ENCODE assay signal across 26 cellular contexts in genomic region chr7:82348251-82348650, GRCh38.
DNase-seq lines count a peak whose midpoint lies in the region; ATAC-seq and TF ChIP-seq lines count a peak whose summit lies in the region.
"Had no signal": no experiment of that assay in that cellular context is flagged by ENCODE, and none has a peak within 500 bp of the region (broad histone marks: within the 10 kb centered on the region; RNA-seq: fewer than 3 reads in every experiment).

No MANE protein-coding gene starts in this region.

- H3K27me3 ChIP-seq in BE2C (no peaks in the 10 kb centered on the region), endodermal cell (ENCODE audit: control insufficient read depth, insufficient read depth, low read length, poor library complexity, severe bottlenecking) (no peaks in the 10 kb centered on the region)
- H3K27me3 ChIP-seq: BLaER1 treated with 17β-estradiol and CSF1 and Interleukin-3, amounts not matched to agents 10 nM and 100 nM; neutrophil; SJCRH30 had no signal

- TF ChIP-seq CTCF in BE2C (IDR thresholded peaks at IDR 0.05; ENCODE audit: low read depth, low read length) = no peak
- no peak for TF ChIP-seq CTCF in endodermal cell (conservative IDR thresholded peaks at IDR 0.05)
- no peak for TF ChIP-seq CTCF in foreskin fibroblast (IDR thresholded peaks at IDR 0.05; ENCODE audit: low read depth, low read length)

- no peaks in the 10 kb centered on the region for H3K4me1 Mint-ChIP-seq in endodermal cell
- H3K4me1 Mint-ChIP-seq: activated CD4-positive, alpha-beta T cell treated with anti-CD3 and anti-CD28 coated beads, Interleukin-2, amount 10 ng/mL, durations not matched to agents 24 days and 14 days; mesothelial cell of epicardium; stimulated activated effector memory CD8-positive, alpha-beta T cell treated with anti-CD3 and anti-CD28 coated beads, Interleukin-12 subunit alpha, Interleukin-12 subunit beta, amount 100 ng/mL, for 72 hours had no signal

- no peak overlapping the region for H3K4me3 Mint-ChIP-seq in endodermal cell
- H3K4me3 Mint-ChIP-seq: activated CD4-positive, alpha-beta T cell treated with anti-CD3 and anti-CD28 coated beads, Interleukin-2, amount 10 ng/mL, durations not matched to agents 24 days and 14 days; activated naive CD8-positive, alpha-beta T cell; mesothelial cell of epicardium; stimulated activated effector memory CD8-positive, alpha-beta T cell treated with anti-CD3 and anti-CD28 coated beads, Interleukin-12 subunit alpha, Interleukin-12 subunit beta, amount 100 ng/mL, for 72 hours; type B pancreatic cell had no signal

- ATAC-seq in HG03354 (IDR thresholded peaks at IDR 0.05; ENCODE audit: poor library complexity, severe bottlenecking, unreplicated experiment) = no peak
- ATAC-seq: stimulated activated effector memory CD8-positive, alpha-beta T cell treated with anti-CD3 and anti-CD28 coated beads, Interleukin-12 subunit alpha, Interleukin-12 subunit beta, amount 100 ng/mL, for 72 hours had no signal

- 57 to 96% methylated on average over 1 to 5 of the region's 5 CpGs for WGBS in endodermal cell (ENCODE audit: insufficient coverage in 1 of 2, insufficient read length in 1 of 2), 2 experiments

- H3K36me3 Mint-ChIP-seq in endodermal cell (ENCODE audit: low read depth) = peaks cover 3% of the 10 kb centered on the region
- H3K36me3 Mint-ChIP-seq: activated naive CD8-positive, alpha-beta T cell; mesothelial cell of epicardium; stimulated activated effector memory CD8-positive, alpha-beta T cell treated with anti-CD3 and anti-CD28 coated beads, Interleukin-12 subunit alpha, Interleukin-12 subunit beta, amount 100 ng/mL, for 72 hours; type B pancreatic cell had no signal

- peak overlapping the region; percentile 57 for H3K27ac ChIP-seq in endodermal cell (ENCODE audit: low read depth, low read length)
- H3K27ac ChIP-seq: BLaER1 treated with 17β-estradiol and CSF1 and Interleukin-3, amounts not matched to agents 10 nM and 100 nM; epithelial cell of prostate; neutrophil; SJCRH30; VCaP had no signal

- H3K9me3 Mint-ChIP-seq in endodermal cell = no peaks in the 10 kb centered on the region
- H3K9me3 Mint-ChIP-seq: activated CD4-positive, alpha-beta T cell treated with anti-CD3 and anti-CD28 coated beads, Interleukin-2, amount 10 ng/mL, durations not matched to agents 24 days and 14 days; mesothelial cell of epicardium; type B pancreatic cell had no signal

- no peak overlapping the region for H3K9ac ChIP-seq in endodermal cell (ENCODE audit: extremely low read depth, low read length, poor library complexity, severe bottlenecking)
- H3K9ac ChIP-seq: BLaER1 treated with 17β-estradiol and CSF1 and Interleukin-3, amounts not matched to agents 10 nM and 100 nM had no signal

- peak overlapping the region; percentile 6; the same call in 1 of the 2 replicates for H3K4me3 ChIP-seq in BE2C (ENCODE audit: low read depth, low read length)
- no peak overlapping the region for H3K4me3 ChIP-seq in endodermal cell (ENCODE audit: low read length)
- H3K4me3 ChIP-seq in foreskin fibroblast (ENCODE audit: low read depth in 1 of 2, low read length in 2 of 2) = no peak overlapping the region
- H3K4me3 ChIP-seq: BLaER1 treated with 17β-estradiol and CSF1 and Interleukin-3, amounts not matched to agents 10 nM and 100 nM; SJCRH30 had no signal

- H3K4me1 ChIP-seq in BE2C (peaks cover 24% of the 10 kb centered on the region), endodermal cell (ENCODE audit: control insufficient read depth, insufficient read depth, low read length) (no peaks in the 10 kb centered on the region)
- H3K4me1 ChIP-seq: BLaER1 treated with 17β-estradiol and CSF1 and Interleukin-3, amounts not matched to agents 10 nM and 100 nM; Caco-2 had no signal

- H3K27me3 Mint-ChIP-seq in endodermal cell (ENCODE audit: insufficient read depth) = no peaks in the 10 kb centered on the region
- H3K27me3 Mint-ChIP-seq: activated CD4-positive, alpha-beta T cell treated with anti-CD3 and anti-CD28 coated beads, Interleukin-2, amount 10 ng/mL, durations not matched to agents 24 days and 14 days; activated naive CD8-positive, alpha-beta T cell; progenitor cell of endocrine pancreas; type B pancreatic cell had no signal

- H3K36me3 ChIP-seq in BE2C = peaks cover 8% of the 10 kb centered on the region
- peaks cover 4% of the 10 kb centered on the region for H3K36me3 ChIP-seq in endodermal cell (ENCODE audit: control insufficient read depth, insufficient read depth, low read length)
- H3K36me3 ChIP-seq: BLaER1 treated with 17β-estradiol and CSF1 and Interleukin-3, amounts not matched to agents 10 nM and 100 nM; neutrophil had no signal

- H3K27ac Mint-ChIP-seq in endodermal cell = no peak overlapping the region
- H3K27ac Mint-ChIP-seq: activated CD4-positive, alpha-beta T cell treated with anti-CD3 and anti-CD28 coated beads, Interleukin-2, amount 10 ng/mL, durations not matched to agents 24 days and 14 days; activated naive CD8-positive, alpha-beta T cell; mesothelial cell of epicardium; stimulated activated effector memory CD8-positive, alpha-beta T cell treated with anti-CD3 and anti-CD28 coated beads, Interleukin-12 subunit alpha, Interleukin-12 subunit beta, amount 100 ng/mL, for 72 hours; type B pancreatic cell had no signal

- no peaks in the 10 kb centered on the region for H3K9me3 ChIP-seq in BE2C
- H3K9me3 ChIP-seq in endodermal cell (ENCODE audit: control insufficient read depth, low read length) = no peaks in the 10 kb centered on the region
- H3K9me3 ChIP-seq: BLaER1 treated with 17β-estradiol and CSF1 and Interleukin-3, amounts not matched to agents 10 nM and 100 nM; Caco-2; neutrophil; SJCRH30 had no signal

- DNase-seq in BE2C (no peak), NCI-H524 treated with DMSO at 0.1 percent for 48 hours (lab: John Stamatoyannopoulos, UW) (peak; percentile 71), endodermal cell (no peak), pons (ENCODE audit: low spot score) (peak; percentile 40), foreskin fibroblast (no peak), COR-L47 (lab: John Stamatoyannopoulos, UW) (no peak)
- DNase-seq in activated CD4-positive, alpha-beta T cell treated with anti-CD3 and anti-CD28 coated beads, Interleukin-2, amount 50 U/mL, for 1 hour = no peak
- DNase-seq: activated CD4-positive, alpha-beta T cell treated with anti-CD3 and anti-CD28 coated beads, Interleukin-2, amount 10 ng/mL, durations not matched to agents 24 days and 14 days; Caco-2; effector CD8-positive, alpha-beta T cell; GOT3; islet precursor cell; NCI-H1092 treated with DMSO at 0.1 percent for 48 hours; NCI-H187 treated with DMSO at 0.1 percent for 48 hours; SJCRH30; T1000 had no signal

Comparison
In these comparisons a context has a peak if more than half of its experiments do, and no peak if none do; other contexts are left out.
1. DNase-seq: peak in NCI-H524 treated with DMSO at 0.1 percent for 48 hours (single experiment) and pons (single experiment); none in BE2C (single experiment), endodermal cell (single experiment), foreskin fibroblast (0 of 2), COR-L47 (single experiment) and activated CD4-positive, alpha-beta T cell treated with anti-CD3 and anti-CD28 coated beads, Interleukin-2, amount 50 U/mL, for 1 hour (single experiment).